18 cellular contexts compared by ENCODE assay signal in genomic region chr10:119780879-119781480, GRCh38. TPM values are rescaled to one million over a fixed set of nuclear protein-coding genes. Genes with fewer than 3 reads are reported as not detected.
DNase-seq lines count a peak whose midpoint lies in the region; ATAC-seq, FAIRE-seq and TF ChIP-seq lines count a peak whose summit lies in the region.
"Had no signal": no experiment of that assay in that cellular context is flagged by ENCODE, and none has a peak within 500 bp of the region (broad histone marks: within the 10 kb centered on the region; RNA-seq: fewer than 3 reads in every experiment).

No MANE protein-coding gene starts in this region.

- H3K27me3 Mint-ChIP-seq in activated T-helper 17 cell treated with anti-CD3 and anti-CD28 coated beads, Interleukin-2, amount 50 U/mL, for 72 hours = no peaks in the 10 kb centered on the region
- H3K27me3 Mint-ChIP-seq in WTC11 (ENCODE audit: low read depth) = no peaks in the 10 kb centered on the region
- H3K27me3 Mint-ChIP-seq: CD4-positive, CD25-positive, alpha-beta regulatory T cell had no signal

- TF ChIP-seq POLR2A in GM12892 (IDR thresholded peaks at IDR 0.05; ENCODE audit: low read depth, low read length) = no peak

- TF ChIP-seq CTCF in KMS-11 (conservative IDR thresholded peaks at IDR 0.05; ENCODE audit: low read depth, low read length) = no peak
- TF ChIP-seq CTCF in WTC11 (IDR thresholded peaks at IDR 0.05) = no peak

- no peak overlapping the region for H3K27ac ChIP-seq in KMS-11
- H3K27ac ChIP-seq in trophoblast cell (ENCODE audit: low read depth, low read length) = no peak overlapping the region
- H3K27ac ChIP-seq: C4-2B, GM23248 had no signal

- peaks cover 14% of the 10 kb centered on the region for H3K36me3 Mint-ChIP-seq in activated T-helper 17 cell treated with anti-CD3 and anti-CD28 coated beads, Interleukin-2, amount 50 U/mL, for 72 hours (ENCODE audit: low read depth)
- H3K36me3 Mint-ChIP-seq in WTC11 = no peaks in the 10 kb centered on the region

- peaks cover 51% of the 10 kb centered on the region for H3K4me1 ChIP-seq in KMS-11 (ENCODE audit: low read depth, poor library complexity, severe bottlenecking)
- peaks cover 4 to 5% of the 10 kb centered on the region in 2 experiments for H3K4me1 ChIP-seq in trophoblast cell (ENCODE audit: control insufficient read depth in 1 of 2, insufficient read depth in 2 of 2, low read length in 2 of 2)

- H3K27ac Mint-ChIP-seq in activated T-helper 17 cell treated with anti-CD3 and anti-CD28 coated beads, Interleukin-2, amount 50 U/mL, for 72 hours = no peak overlapping the region
- no peak overlapping the region for H3K27ac Mint-ChIP-seq in WTC11
- H3K27ac Mint-ChIP-seq: CD8-positive, alpha-beta T cell; HFFc6 had no signal

- no peak overlapping the region for H2BK5ac ChIP-seq in trophoblast cell (ENCODE audit: low read depth, low read length, poor library complexity)

- WGBS in trophoblast cell (ENCODE audit: extremely low coverage, insufficient coverage, insufficient read length) = no CpG with 5 or more reads among the region's 5 CpGs

- H4K8ac ChIP-seq in trophoblast cell (ENCODE audit: low read depth, low read length) = no peak overlapping the region

- H4K91ac ChIP-seq in trophoblast cell (ENCODE audit: low read depth, low read length) = no peak overlapping the region

- CTCF ChIA-PET in WTC11 (lab: Charles Lee) = interaction anchor here (1.4 to 2.3 kb wide), 2 partner anchors 30 to 32 kb away, joined by 3 to 10 read pairs; no protein-coding TSS in a partner anchor

- H3K79me2 ChIP-seq in KMS-11 (ENCODE audit: insufficient read depth, low read depth) = no peaks in the 10 kb centered on the region
- H3K79me2 ChIP-seq in trophoblast cell (ENCODE audit: control insufficient read depth, insufficient read depth, low read length, poor library complexity) = no peaks in the 10 kb centered on the region

- no peak overlapping the region for H3K9ac ChIP-seq in KMS-11
- no peak overlapping the region for H3K9ac ChIP-seq in trophoblast cell (ENCODE audit: low read length)
- H3K9ac ChIP-seq: GM23248 had no signal

- no peak overlapping the region for H4K12ac ChIP-seq in trophoblast cell (ENCODE audit: low read depth, low read length)

- H3K4me2 ChIP-seq in KMS-11 (0 out of 2 replicates have a peak overlapping the region, but pooled peaks have one; percentile 12), trophoblast cell (ENCODE audit: low read length) (no peak overlapping the region)

- no peak overlapping the region for H3K4me3 Mint-ChIP-seq in activated T-helper 17 cell treated with anti-CD3 and anti-CD28 coated beads, Interleukin-2, amount 50 U/mL, for 72 hours
- no peak overlapping the region for H3K4me3 Mint-ChIP-seq in WTC11
- H3K4me3 Mint-ChIP-seq: CD4-positive, CD25-positive, alpha-beta regulatory T cell; CD8-positive, alpha-beta T cell; H9; HFFc6 had no signal

- peaks cover 8% of the 10 kb centered on the region for H3K4me1 Mint-ChIP-seq in activated T-helper 17 cell treated with anti-CD3 and anti-CD28 coated beads, Interleukin-2, amount 50 U/mL, for 72 hours
- peaks cover 19% of the 10 kb centered on the region for H3K4me1 Mint-ChIP-seq in WTC11

- H3K27me3 ChIP-seq in KMS-11 (ENCODE audit: insufficient read depth, low read depth) (no peaks in the 10 kb centered on the region), trophoblast cell (ENCODE audit: insufficient read depth, low read length) (no peaks in the 10 kb centered on the region)

- H4K20me1 ChIP-seq in KMS-11 (ENCODE audit: insufficient read depth) = no peaks in the 10 kb centered on the region

- no peak overlapping the region for H2BK12ac ChIP-seq in trophoblast cell (ENCODE audit: low read length)

- H2BK120ac ChIP-seq in trophoblast cell (ENCODE audit: insufficient read depth, low read length, poor library complexity) = no peak overlapping the region

- no peak overlapping the region for H3K4ac ChIP-seq in trophoblast cell (ENCODE audit: low read depth, low read length)

- DNase-seq in GM12892 (ENCODE audit: insufficient read length) (no peak), trophoblast cell (peak; percentile 57 to 89), WTC11 (ENCODE audit: low spot score) (no peak)
- no peak for DNase-seq in stimulated activated naive CD4-positive, alpha-beta T cell (lab: John Stamatoyannopoulos, UW)
- DNase-seq: Caco-2; CD4-positive, CD25-positive, alpha-beta regulatory T cell; CD8-positive, alpha-beta T cell; DMS153; DND-41; GM23248; H9; HFFc6 had no signal

- H3K79me1 ChIP-seq in trophoblast cell (ENCODE audit: low read length) = peaks cover 6% of the 10 kb centered on the region

- no peaks in the 10 kb centered on the region for H3K9me3 Mint-ChIP-seq in activated T-helper 17 cell treated with anti-CD3 and anti-CD28 coated beads, Interleukin-2, amount 50 U/mL, for 72 hours
- no peaks in the 10 kb centered on the region for H3K9me3 Mint-ChIP-seq in WTC11
- H3K9me3 Mint-ChIP-seq: CD4-positive, CD25-positive, alpha-beta regulatory T cell; CD8-positive, alpha-beta T cell; H9; HFFc6 had no signal

- H2AK5ac ChIP-seq in trophoblast cell (ENCODE audit: low read length) = no peak overlapping the region

- POLR2A ChIA-PET in WTC11 (lab: Charles Lee) = no interaction called here

- no peak overlapping the region for H3K14ac ChIP-seq in trophoblast cell (ENCODE audit: low read length)

- H3K18ac ChIP-seq in trophoblast cell (ENCODE audit: low read length) = no peak overlapping the region

- no peak overlapping the region for H2AFZ ChIP-seq in KMS-11 (ENCODE audit: low read depth)
- no peak overlapping the region for H2AFZ ChIP-seq in trophoblast cell (ENCODE audit: insufficient read depth, low read length, poor library complexity)
- H2AFZ ChIP-seq: GM23248 had no signal

- peak; percentile 48 for FAIRE-seq in GM12892 (lab: Jason Lieb, UNC)
- FAIRE-seq: G401.6, GM19239 had no signal

- H3K4me3 ChIP-seq in KMS-11 (IDR thresholded peaks at IDR 0.05; ENCODE audit: insufficient read depth, low read depth, low read length) = no peak overlapping the region
- H3K4me3 ChIP-seq in trophoblast cell (ENCODE audit: low read depth, low read length) = no peak overlapping the region
- H3K4me3 ChIP-seq: GM23248 had no signal

- no peak for ATAC-seq in activated T-helper 17 cell treated with anti-CD3 and anti-CD28 coated beads, Interleukin-2, amount 50 U/mL, for 72 hours (replicated peaks)
- ATAC-seq in WTC11 = no peak
- ATAC-seq: CD8-positive, alpha-beta T cell; HCT116 had no signal

- H3K9me3 ChIP-seq in trophoblast cell (ENCODE audit: insufficient read depth, low read depth, low read length) = no peaks in the 10 kb centered on the region
- H3K9me3 ChIP-seq: Caco-2 had no signal

- H3K36me3 ChIP-seq in KMS-11 (ENCODE audit: insufficient read depth) = no peaks in the 10 kb centered on the region
- H3K36me3 ChIP-seq in trophoblast cell (ENCODE audit: control insufficient read depth in 1 of 2, insufficient read depth in 2 of 2, low read length in 2 of 2) = no peaks in the 10 kb centered on the region

- no peak overlapping the region for H3K23ac ChIP-seq in trophoblast cell (ENCODE audit: low read length)

TF ChIP-seq in WTC11, 78 proteins besides CTCF, POLR2A, EP300 and RAD21 (continues in another document):
- no peak for TF ChIP-seq E2F4 (CRISPR knock-in tag; IDR thresholded peaks at IDR 0.05; ENCODE audit: borderline replicate concordance, low read depth)
- TF ChIP-seq NFE2L1 (CRISPR knock-in tag; IDR thresholded peaks at IDR 0.05) = no peak
- no peak for TF ChIP-seq PRRX2 (CRISPR knock-in tag; IDR thresholded peaks at IDR 0.05)
- TF ChIP-seq NR2C2 (CRISPR knock-in tag; IDR thresholded peaks at IDR 0.05) = no peak
- no peak for TF ChIP-seq SP1 (CRISPR knock-in tag; conservative IDR thresholded peaks at IDR 0.05)
- TF ChIP-seq ZBTB43 (CRISPR knock-in tag; IDR thresholded peaks at IDR 0.05) = no peak

RNA-seq across cellular contexts. Expression of gene INPP5F, which starts 55.1 kb away (rescaled TPM):
- 11.8 TPM for polyA plus RNA-seq in GM12892 (2012; ENCODE audit: missing spikeins)
- polyA plus RNA-seq in trophoblast cell (2013) = 62.9 and 65.6 TPM in 2 replicates
- 10 to 100 TPM; 12.4 to 26.3 TPM for total RNA-seq in activated T-helper 17 cell treated with anti-CD3 and anti-CD28 coated beads, Interleukin-2, amount 50 U/mL, for 72 hours
- total RNA-seq in WTC11 (2021) = 79.3 to 83.3 TPM (median 80.6 TPM) in 3 replicates

Comparison
In these comparisons a context has a peak if more than half of its experiments do, and no peak if none do; other contexts are left out.
1. DNase-seq: peak in trophoblast cell (2 of 2); none in GM12892 (single experiment), stimulated activated naive CD4-positive, alpha-beta T cell (0 of 6) and WTC11 (single experiment).